ENCODE assay signal across 22 cellular contexts in the genomic region with DNA sequence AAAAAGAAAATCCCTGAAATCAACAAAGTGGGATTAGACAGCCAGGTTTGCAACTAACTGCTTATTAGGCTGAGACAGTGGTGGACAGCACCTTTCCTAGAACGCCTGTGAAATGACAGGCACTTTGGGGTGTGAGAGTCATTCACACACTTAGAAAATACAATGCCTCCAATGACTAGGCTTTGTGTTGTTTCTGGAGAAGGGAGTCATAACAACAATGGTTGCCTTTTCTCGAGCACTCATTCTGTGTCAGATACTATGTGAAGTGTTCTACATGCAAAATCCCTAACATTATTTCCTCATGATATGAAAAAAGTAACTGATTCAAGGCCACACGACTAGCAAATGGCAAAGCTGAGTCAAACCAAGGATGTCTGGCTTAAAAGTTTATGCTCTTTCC. TPM values are rescaled to one million over a fixed set of nuclear protein-coding genes. Genes with fewer than 3 reads are reported as not detected.
DNase-seq lines count a peak whose midpoint lies in the region; ATAC-seq, FAIRE-seq and TF ChIP-seq lines count a peak whose summit lies in the region.
"Had no signal": no experiment of that assay in that cellular context is flagged by ENCODE, and none has a peak within 500 bp of the region (broad histone marks: within the 10 kb centered on the region; RNA-seq: fewer than 3 reads in every experiment).

No MANE protein-coding gene starts in this region.

- H3K4me2 ChIP-seq in smooth muscle cell, result no peak overlapping the region
- H3K4me2 ChIP-seq: KMS-11 had no signal

- H4K20me1 ChIP-seq in smooth muscle cell (ENCODE audit: low read depth), result no peaks in the 10 kb centered on the region

- no peaks in the 10 kb centered on the region for H3K4me1 ChIP-seq in smooth muscle cell (ENCODE audit: low read depth)

- no peaks in the 10 kb centered on the region for H3K27me3 Mint-ChIP-seq in HFFc6 (ENCODE audit: insufficient read depth)

- H3K36me3 Mint-ChIP-seq in HFFc6 (ENCODE audit: low read depth), result 0 out of 2 replicates have a peak, but pooled peaks cover 8% of the 10 kb centered on the region
- H3K36me3 Mint-ChIP-seq: CD8-positive, alpha-beta memory T cell had no signal

- no peak overlapping the region for H2AFZ ChIP-seq in smooth muscle cell (ENCODE audit: low read depth)

- ATAC-seq in HG03097 (IDR thresholded peaks at IDR 0.05; ENCODE audit: low FRiP score, unreplicated experiment), result no peak
- ATAC-seq: Right ventricle myocardium inferior had no signal

- H3K79me2 ChIP-seq in smooth muscle cell (ENCODE audit: low read depth), result no peaks in the 10 kb centered on the region

- intact Hi-C loops in dorsolateral prefrontal cortex (cut with DNase I), result no loop called here

- no peak for FAIRE-seq in GM12891 (lab: Jason Lieb, UNC)
- FAIRE-seq: D721Med, GM18507, RCC 7860 had no signal

- no peak for TF ChIP-seq POLR2A in GM12891 (IDR thresholded peaks at IDR 0.05; ENCODE audit: low read depth, low read length)

- H3K9me3 Mint-ChIP-seq in HFFc6, result no peaks in the 10 kb centered on the region
- H3K9me3 Mint-ChIP-seq: CD8-positive, alpha-beta memory T cell had no signal

- no peak overlapping the region for H3K4me3 ChIP-seq in WERI-Rb-1 (ENCODE audit: low read depth, low read length)
- H3K4me3 ChIP-seq in dorsolateral prefrontal cortex, result peak overlapping the region in 1 of 59 donors; percentile 17
- no peak overlapping the region for H3K4me3 ChIP-seq in smooth muscle cell

- no peak overlapping the region for H3K4me3 Mint-ChIP-seq in HFFc6
- H3K4me3 Mint-ChIP-seq: CD8-positive, alpha-beta memory T cell had no signal

- H3K9me3 ChIP-seq in WERI-Rb-1 (ENCODE audit: severe bottlenecking) (peaks cover 4% of the 10 kb centered on the region), smooth muscle cell (replicated peaks; ENCODE audit: low read depth) (no peaks in the 10 kb centered on the region)

- 72% methylated on average over 3 of the region's 3 CpGs for WGBS in smooth muscle cell (ENCODE audit: low lambda C conversion rate)

- no peaks in the 10 kb centered on the region for H3F3A ChIP-seq in smooth muscle cell (ENCODE audit: low read depth)

- H3K9ac ChIP-seq in smooth muscle cell (ENCODE audit: low read depth), result peak overlapping the region; percentile 6
- H3K9ac ChIP-seq: KMS-11 had no signal

- H3K27ac ChIP-seq in WERI-Rb-1, result peak overlapping the region; percentile 43
- H3K27ac ChIP-seq in dorsolateral prefrontal cortex, result peak overlapping the region in 52 of 59 donors; percentile 1 to 83 (median 62)
- peak overlapping the region; percentile 45 for H3K27ac ChIP-seq in smooth muscle cell (ENCODE audit: low read depth)
- H3K27ac ChIP-seq: KMS-11 had no signal

- peaks cover 23% of the 10 kb centered on the region for H3K4me1 Mint-ChIP-seq in HFFc6 (ENCODE audit: low read depth)
- H3K4me1 Mint-ChIP-seq: CD8-positive, alpha-beta memory T cell had no signal

- DNase-seq in HFFc6, result no peak
- DNase-seq in WERI-Rb-1, result no peak
- no peak for DNase-seq in dorsolateral prefrontal cortex
- DNase-seq in smooth muscle cell (lab: John Stamatoyannopoulos, UW; ENCODE audit: unreplicated experiment), result no peak
- DNase-seq in SK-N-DZ (ENCODE audit: low spot score), result no peak
- DNase-seq in NCI-H2171 treated with DMSO at 0.1 percent for 48 hours (lab: John Stamatoyannopoulos, UW), result no peak
- no peak for DNase-seq in GM12891 (ENCODE audit: insufficient read length, low spot score)
- DNase-seq: ACHN; C1 segment of cervical spinal cord; CD8-positive, alpha-beta memory T cell; H7; NCI-H1436; NCI-H2029 treated with DMSO at 0.1 percent for 48 hours; NCI-H2171; NCI-H446; NCI-H69 had no signal

- TF ChIP-seq CTCF in HFFc6 (IDR thresholded peaks at IDR 0.05), result no peak
- no peak for TF ChIP-seq CTCF in WERI-Rb-1 (IDR thresholded peaks at IDR 0.05; ENCODE audit: low read depth, low read length)
- TF ChIP-seq CTCF in dorsolateral prefrontal cortex (IDR thresholded peaks at IDR 0.05 in 54 of 56, conservative IDR thresholded peaks at IDR 0.05 in 2 of 56; ENCODE audit: low read depth in 1 of 56, partially characterized antibody in 56 of 56), result no peak
- TF ChIP-seq CTCF in smooth muscle cell (IDR thresholded peaks at IDR 0.05; ENCODE audit: borderline replicate concordance, insufficient read depth, poor library complexity, severe bottlenecking), result no peak

- H3K36me3 ChIP-seq in WERI-Rb-1 (peaks cover 4% of the 10 kb centered on the region; the same call in 1 of the 2 replicates), smooth muscle cell (ENCODE audit: low read depth) (no peaks in the 10 kb centered on the region)

- H3K27ac Mint-ChIP-seq in HFFc6, result peak overlapping the region; percentile 27
- H3K27ac Mint-ChIP-seq: CD8-positive, alpha-beta memory T cell had no signal

- H3K27me3 ChIP-seq in WERI-Rb-1 (ENCODE audit: insufficient read depth, low read depth, severe bottlenecking), result no peaks in the 10 kb centered on the region
- H3K27me3 ChIP-seq in dorsolateral prefrontal cortex, result no peaks in the 10 kb centered on the region
- H3K27me3 ChIP-seq in smooth muscle cell (ENCODE audit: low read depth), result no peaks in the 10 kb centered on the region

TF ChIP-seq in GM12891, 5 proteins besides CTCF, POLR2A, EP300 and RAD21:
- TF ChIP-seq SPI1 (IDR thresholded peaks at IDR 0.05; ENCODE audit: low read depth, low read length) (no peak), TAF1 (IDR thresholded peaks at IDR 0.05; ENCODE audit: low read depth, low read length) (no peak), POU2F2 (IDR thresholded peaks at IDR 0.05; ENCODE audit: low read depth, low read length) (no peak), POLR2AphosphoS5 (IDR thresholded peaks at IDR 0.05; ENCODE audit: low read depth, low read length) (no peak), PAX5 (IDR thresholded peaks at IDR 0.05; ENCODE audit: insufficient read depth, low read length, severe bottlenecking) (no peak)

RNA-seq across cellular contexts. Expression of a gene that starts 41.2 kb away (rescaled TPM):
- 10 to 100 TPM; 43.9 to 50.9 (median 47.1) TPM for total RNA-seq in HFFc6 (2021; fragmentation: NEBNext Ultra II Directional; extraction: Animal tissue kit (Norgen Biotek cat#: 25700))
- total RNA-seq in dorsolateral prefrontal cortex (10 to 100 TPM; 45.4 to 95.1 (median 74.8) TPM), smooth muscle cell (40.9 and 48.7 TPM in 2 replicates)
- polyA plus RNA-seq in smooth muscle cell, result 4.4 and 5.3 TPM in 2 replicates
- polyA plus RNA-seq in SK-N-DZ (2014; cell fraction: cytosol; rRNA removed), result 20.2 and 21.1 TPM in 2 replicates
- polyA plus RNA-seq in SK-N-DZ (2014; cell fraction: nucleus; rRNA removed), result 61.9 and 76.8 TPM in 2 replicates
- 9.5 TPM for polyA plus RNA-seq in GM12891 (2012; ENCODE audit: low read depth, missing spikeins)
